ENCODE assay signal across 17 cellular contexts in genomic region chr18:48337053-48337452, GRCh38.
A peak's percentile ranks its signal among the peaks of the same experiment; 100 is the strongest.
DNase-seq lines count a peak whose midpoint lies in the region; ATAC-seq and TF ChIP-seq lines count a peak whose summit lies in the region.
"Had no signal": no experiment of that assay in that cellular context is flagged by ENCODE, and none has a peak within 500 bp of the region (broad histone marks: within the 10 kb centered on the region; RNA-seq: fewer than 3 reads in every experiment).

No MANE protein-coding gene starts in this region.

- WGBS in thyroid gland, 2 donors = 85 to 100% methylated on average over 2 of the region's 2 CpGs

- intact Hi-C loops in sciatic nerve (cut with DNase I) = no loop called here
- intact Hi-C loops in thyroid gland (cut with DNase I) = loop anchor here (10.0 kb wide), 1 partner anchor 302 kb away; no protein-coding TSS in a partner anchor

- H3K27ac ChIP-seq in layer of hippocampus (ENCODE audit: low read depth, low read length) (peak overlapping the region; percentile 24), thyroid gland (peak overlapping the region; percentile 73 to 82 (median 76))

- H3K4me3 ChIP-seq in thyroid gland (replicated peaks in 1 of 3) = no peak overlapping the region
- H3K4me3 ChIP-seq: GM23338 had no signal

- ATAC-seq in sciatic nerve (peak; percentile 67), HG03469 (IDR thresholded peaks at IDR 0.05; ENCODE audit: unreplicated experiment) (no peak)
- ATAC-seq in effector memory CD8-positive, alpha-beta T cell (replicated peaks) = no peak

- H3K4me3 Mint-ChIP-seq in effector memory CD8-positive, alpha-beta T cell = no peak overlapping the region
- H3K4me3 Mint-ChIP-seq: CD4-positive, CD25-positive, alpha-beta regulatory T cell; CD8-positive, alpha-beta memory T cell; GM23338 had no signal

- no peaks in the 10 kb centered on the region for H3K4me1 Mint-ChIP-seq in effector memory CD8-positive, alpha-beta T cell (ENCODE audit: low read depth in 2 of 2)
- H3K4me1 Mint-ChIP-seq: CD4-positive, CD25-positive, alpha-beta regulatory T cell; CD8-positive, alpha-beta memory T cell had no signal

- no peaks in the 10 kb centered on the region for H3K9me3 ChIP-seq in thyroid gland
- H3K9me3 ChIP-seq: BE2C had no signal

- peaks cover 45 to 70% of the 10 kb centered on the region in 2 donors for H3K4me1 ChIP-seq in thyroid gland
- H3K4me1 ChIP-seq: BE2C had no signal

- no peaks in the 10 kb centered on the region for H3K9me3 Mint-ChIP-seq in effector memory CD8-positive, alpha-beta T cell
- H3K9me3 Mint-ChIP-seq: CD8-positive, alpha-beta memory T cell; GM23338 had no signal

- no peaks in the 10 kb centered on the region for H3K36me3 ChIP-seq in thyroid gland
- H3K36me3 ChIP-seq: BE2C had no signal

- no peak for TF ChIP-seq CTCF in thyroid gland (IDR thresholded peaks at IDR 0.05)

- TF ChIP-seq POLR2A in thyroid gland (IDR thresholded peaks at IDR 0.05) = no peak

- DNase-seq in sciatic nerve (ENCODE audit: low spot score) (no peak), thyroid gland (no peak), DMS153 (lab: John Stamatoyannopoulos, UW) (no peak), NCI-H1417 (lab: John Stamatoyannopoulos, UW) (no peak)
- no peak for DNase-seq in effector memory CD8-positive, alpha-beta T cell
- DNase-seq: ACHN; C1 segment of cervical spinal cord; CD4-positive, CD25-positive, alpha-beta regulatory T cell; CD8-positive, alpha-beta memory T cell; COR-L47; DMS 273 treated with DMSO at 0.1 percent for 48 hours; HCEC 1CT; IMR-90 had no signal

- no peak overlapping the region for H3K27ac Mint-ChIP-seq in effector memory CD8-positive, alpha-beta T cell
- H3K27ac Mint-ChIP-seq: CD4-positive, CD25-positive, alpha-beta regulatory T cell; CD8-positive, alpha-beta memory T cell; GM23338 had no signal

- H3K27me3 ChIP-seq in layer of hippocampus (ENCODE audit: control insufficient read depth, insufficient read depth, low read length) (no peaks in the 10 kb centered on the region), thyroid gland (no peaks in the 10 kb centered on the region)
- H3K27me3 ChIP-seq: BE2C had no signal

- no peaks in the 10 kb centered on the region for H3K36me3 Mint-ChIP-seq in effector memory CD8-positive, alpha-beta T cell (ENCODE audit: insufficient read depth)
- H3K36me3 Mint-ChIP-seq: CD4-positive, CD25-positive, alpha-beta regulatory T cell; CD8-positive, alpha-beta memory T cell had no signal

- peaks cover 13 to 54% of the 10 kb centered on the region in 2 donors for H3K27me3 Mint-ChIP-seq in effector memory CD8-positive, alpha-beta T cell
